In genomic region chr2:160238392-160238791, GRCh38 we compare ENCODE assay signal across 17 cellular contexts. TPM values are rescaled to one million over a fixed set of nuclear protein-coding genes. Genes with fewer than 3 reads are reported as not detected.
"Had no signal": no experiment of that assay in that cellular context is flagged by ENCODE, and none has a peak within 500 bp of the region (broad histone marks: within the 10 kb centered on the region; RNA-seq: fewer than 3 reads in every experiment).

No MANE protein-coding gene starts in this region.

- H3K36me3 ChIP-seq: cardiac muscle cell, left lung, right atrium auricular region, transverse colon, WERI-Rb-1 had no signal

- H3K4me3 ChIP-seq: cardiac muscle cell, left lung, right atrium auricular region, SK-N-MC, smooth muscle cell, transverse colon had no signal

- DNase-seq: activated CD4-positive, alpha-beta T cell treated with anti-CD3 and anti-CD28 coated beads for 36 hours; activated CD8-positive, alpha-beta memory T cell treated with anti-CD3 and anti-CD28 coated beads, Interleukin-2, amount 50 U/mL, for 4 hours; activated CD8-positive, alpha-beta T cell treated with anti-CD3 and anti-CD28 coated beads for 36 hours; activated naive CD4-positive, alpha-beta T cell; aorta; effector CD4-positive, alpha-beta T cell; left lung; T-helper 1 cell; transverse colon; WERI-Rb-1 had no signal

- H3K27me3 ChIP-seq: cardiac muscle cell, left lung, right atrium auricular region, transverse colon had no signal

- H3K4me1 Mint-ChIP-seq: activated CD4-positive, alpha-beta T cell treated with anti-CD3 and anti-CD28 coated beads for 36 hours; stimulated activated effector memory CD8-positive, alpha-beta T cell treated with anti-CD3 and anti-CD28 coated beads, Interleukin-12 subunit alpha, Interleukin-12 subunit beta, amount 100 ng/mL, for 72 hours had no signal

- H3K27ac Mint-ChIP-seq: activated CD4-positive, alpha-beta T cell treated with anti-CD3 and anti-CD28 coated beads for 36 hours; activated CD8-positive, alpha-beta T cell treated with anti-CD3 and anti-CD28 coated beads for 36 hours; activated T-helper 1 cell treated with anti-CD3 and anti-CD28 coated beads, Interleukin-12 subunit alpha, Interleukin-12 subunit beta, Interleukin-2, Interleukin-4 antibody, amounts not matched to agents 30 ng/mL and 10 ng/mL and 1 ng/mL, durations not matched to agents 14 hours and 24 hours and 36 hours; stimulated activated effector memory CD8-positive, alpha-beta T cell treated with anti-CD3 and anti-CD28 coated beads, Interleukin-12 subunit alpha, Interleukin-12 subunit beta, amount 100 ng/mL, for 72 hours had no signal

- ATAC-seq: activated CD4-positive, alpha-beta T cell treated with anti-CD3 and anti-CD28 coated beads for 36 hours; activated CD8-positive, alpha-beta T cell treated with anti-CD3 and anti-CD28 coated beads for 36 hours; left lung; stimulated activated effector memory CD8-positive, alpha-beta T cell treated with anti-CD3 and anti-CD28 coated beads, Interleukin-12 subunit alpha, Interleukin-12 subunit beta, amount 100 ng/mL, for 72 hours had no signal

- H3K9me3 Mint-ChIP-seq: activated CD8-positive, alpha-beta T cell treated with anti-CD3 and anti-CD28 coated beads for 36 hours; activated T-helper 1 cell treated with anti-CD3 and anti-CD28 coated beads, Interleukin-12 subunit alpha, Interleukin-12 subunit beta, Interleukin-2, Interleukin-4 antibody, amounts not matched to agents 30 ng/mL and 10 ng/mL and 1 ng/mL, durations not matched to agents 14 hours and 24 hours and 36 hours; stimulated activated effector memory CD8-positive, alpha-beta T cell treated with anti-CD3 and anti-CD28 coated beads, Interleukin-12 subunit alpha, Interleukin-12 subunit beta, amount 100 ng/mL, for 72 hours had no signal

- H3K27ac ChIP-seq: cardiac muscle cell, left lung, right atrium auricular region, SK-N-MC, transverse colon, WERI-Rb-1 had no signal

- H3K36me3 Mint-ChIP-seq: stimulated activated effector memory CD8-positive, alpha-beta T cell treated with anti-CD3 and anti-CD28 coated beads, Interleukin-12 subunit alpha, Interleukin-12 subunit beta, amount 100 ng/mL, for 72 hours had no signal

- H3K4me3 Mint-ChIP-seq: activated CD4-positive, alpha-beta T cell treated with anti-CD3 and anti-CD28 coated beads for 36 hours; activated CD8-positive, alpha-beta T cell treated with anti-CD3 and anti-CD28 coated beads for 36 hours; activated T-helper 1 cell treated with anti-CD3 and anti-CD28 coated beads, Interleukin-12 subunit alpha, Interleukin-12 subunit beta, Interleukin-2, Interleukin-4 antibody, amounts not matched to agents 30 ng/mL and 10 ng/mL and 1 ng/mL, durations not matched to agents 14 hours and 24 hours and 36 hours; stimulated activated effector memory CD8-positive, alpha-beta T cell treated with anti-CD3 and anti-CD28 coated beads, Interleukin-12 subunit alpha, Interleukin-12 subunit beta, amount 100 ng/mL, for 72 hours had no signal

- H3K9me3 ChIP-seq: left lung, right atrium auricular region, transverse colon had no signal

RNA-seq across cellular contexts. Expression of gene ITGB6, which starts 38.3 kb away (rescaled TPM):
- total RNA-seq: activated CD4-positive, alpha-beta T cell treated with anti-CD3 and anti-CD28 coated beads for 36 hours; activated CD8-positive, alpha-beta T cell treated with anti-CD3 and anti-CD28 coated beads for 36 hours; activated T-helper 1 cell treated with anti-CD3 and anti-CD28 coated beads, Interleukin-12 subunit alpha, Interleukin-12 subunit beta, Interleukin-2, Interleukin-4 antibody, amounts not matched to agents 30 ng/mL and 10 ng/mL and 1 ng/mL, durations not matched to agents 14 hours and 24 hours and 36 hours; mesenteric fat pad had no signal
